Comparison of ENCODE assay signal across 11 cellular contexts in the genomic region with DNA sequence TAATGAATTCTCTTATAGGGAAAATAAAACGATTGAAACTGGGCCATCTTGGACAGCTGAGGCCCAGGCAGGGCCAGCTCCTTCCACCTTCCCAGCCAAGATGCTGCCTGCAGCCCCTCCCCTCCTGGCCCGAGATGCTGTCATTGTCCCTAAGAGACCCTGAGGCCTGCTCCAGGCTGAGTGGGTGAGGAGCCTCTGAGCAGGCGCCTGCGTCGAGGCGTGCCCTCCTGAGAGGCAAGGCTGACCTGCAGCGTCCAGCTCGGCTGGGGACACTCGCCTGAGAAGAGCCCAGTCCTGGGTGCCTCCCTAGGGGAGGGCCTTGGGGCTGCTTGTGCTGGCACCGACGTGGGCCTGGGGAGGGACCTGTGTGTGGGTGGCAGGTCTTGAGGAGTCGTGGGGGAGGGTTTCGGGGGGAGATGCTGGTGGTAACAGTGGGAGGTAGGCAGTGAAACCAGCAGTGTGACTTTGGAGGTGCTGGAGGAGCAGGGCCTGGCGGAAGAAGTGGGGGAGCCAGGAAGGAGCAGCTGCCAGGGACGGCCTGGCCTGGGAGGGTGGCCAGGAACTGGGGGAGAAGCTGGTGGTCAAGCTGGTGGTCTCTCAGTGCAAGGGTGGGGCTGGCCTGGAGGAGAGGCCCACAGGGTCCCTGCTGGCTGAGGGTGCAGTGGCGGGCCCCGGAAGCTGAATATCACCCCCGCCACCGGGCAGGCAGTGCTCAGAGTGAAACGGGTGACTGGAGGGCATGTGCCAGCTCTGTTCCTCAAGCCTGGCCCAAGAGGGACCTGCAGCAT. TPM values are rescaled to one million over a fixed set of nuclear protein-coding genes. Genes with fewer than 3 reads are reported as not detected.
DNase-seq lines count a peak whose midpoint lies in the region; TF ChIP-seq lines count a peak whose summit lies in the region.
"Had no signal": no experiment of that assay in that cellular context is flagged by ENCODE, and none has a peak within 500 bp of the region (broad histone marks: within the 10 kb centered on the region; RNA-seq: fewer than 3 reads in every experiment).

No MANE protein-coding gene starts in this region.

- H3K9me3 ChIP-seq in Peyer's patch: no peaks in the 10 kb centered on the region
- no peaks in the 10 kb centered on the region for H3K9me3 ChIP-seq in tibial artery

- H3K4me1 Mint-ChIP-seq in endothelial cell (ENCODE audit: unreplicated experiment): peaks cover 51% of the 10 kb centered on the region
- peaks cover 32% of the 10 kb centered on the region for H3K4me1 Mint-ChIP-seq in nephron

- H3K9me3 Mint-ChIP-seq in endothelial cell (ENCODE audit: unreplicated experiment) (no peaks in the 10 kb centered on the region), nephron (no peaks in the 10 kb centered on the region)
- H3K9me3 Mint-ChIP-seq: activated B cell treated with CpG ODN at 0.5 μM for 24 hours had no signal

- H3K4me3 Mint-ChIP-seq in endothelial cell (ENCODE audit: unreplicated experiment) (peak overlapping the region; percentile 15), nephron (peak overlapping the region in 1 of 3 experiments; percentile 20)
- H3K4me3 Mint-ChIP-seq: activated B cell treated with CpG ODN at 0.5 μM for 24 hours had no signal

- H3K27ac ChIP-seq in Peyer's patch (peak overlapping the region; percentile 33 to 66 (median 54)), tibial artery (peak overlapping the region; percentile 15 to 47)

- TF ChIP-seq POLR2A in Peyer's patch (IDR thresholded peaks at IDR 0.05): no peak

- no peak for DNase-seq in Peyer's patch
- DNase-seq in endothelial cell (ENCODE audit: low spot score): no peak
- no peak for DNase-seq in tibial artery
- no peak for DNase-seq in RPMI8226
- DNase-seq in pons (ENCODE audit: low spot score): no peak
- DNase-seq in A172 (ENCODE audit: low spot score): no peak
- no peak for DNase-seq in activated CD4-positive, alpha-beta T cell treated with anti-CD3 and anti-CD28 coated beads, Interleukin-2, amount 50 U/mL, for 48 hours
- DNase-seq: activated B cell treated with CpG ODN at 0.5 μM for 24 hours, cortex of kidney, NCI-H748 treated with DMSO at 0.1 percent for 48 hours had no signal

- H3K36me3 Mint-ChIP-seq in endothelial cell (ENCODE audit: low read depth, unreplicated experiment): peaks cover 6% of the 10 kb centered on the region
- H3K36me3 Mint-ChIP-seq in nephron (ENCODE audit: low read depth): no peaks in the 10 kb centered on the region

- H3K36me3 ChIP-seq in Peyer's patch: no peaks in the 10 kb centered on the region
- H3K36me3 ChIP-seq in tibial artery: peaks cover 0 to under 1% (median 0%) of the 10 kb centered on the region in 3 donors

- H3K27me3 ChIP-seq in Peyer's patch (no peaks in the 10 kb centered on the region), tibial artery (no peaks in the 10 kb centered on the region)

- H3K4me1 ChIP-seq in Peyer's patch (peaks cover 0 to 57% (median 8%) of the 10 kb centered on the region in 4 donors), tibial artery (peaks cover 0 to 42% (median 19%) of the 10 kb centered on the region in 4 donors)

- peak overlapping the region; percentile 95 for H3K27ac Mint-ChIP-seq in endothelial cell (ENCODE audit: unreplicated experiment)
- H3K27ac Mint-ChIP-seq in nephron: peak overlapping the region; percentile 51 to 82 (median 69)
- H3K27ac Mint-ChIP-seq: activated B cell treated with CpG ODN at 0.5 μM for 24 hours had no signal

- intact Hi-C loops in tibial artery (cut with DNase I; ENCODE audit: low total_unique reads): no loop called here

- H3K27me3 Mint-ChIP-seq in endothelial cell (ENCODE audit: unreplicated experiment) (peaks cover 18% of the 10 kb centered on the region), nephron (ENCODE audit: low read depth) (no peaks in the 10 kb centered on the region)

- H3K4me3 ChIP-seq in Peyer's patch: no peak overlapping the region
- no peak overlapping the region for H3K4me3 ChIP-seq in tibial artery

- TF ChIP-seq CTCF in Peyer's patch (IDR thresholded peaks at IDR 0.05) (no peak), endothelial cell (IDR thresholded peaks at IDR 0.05; ENCODE audit: unreplicated experiment) (no peak), nephron (IDR thresholded peaks at IDR 0.05; ENCODE audit: unreplicated experiment in 3 of 3) (no peak), tibial artery (IDR thresholded peaks at IDR 0.05) (no peak)

RNA-seq across cellular contexts. Expression of a gene that starts 7.9 kb away (rescaled TPM):
- total RNA-seq in Peyer's patch: 10 to 100 TPM in 1 of 4 donors, 1 to 10 TPM in 3; 1.4 to 13.2 (median 4.4) TPM
- 8.1 TPM for total RNA-seq in endothelial cell (ENCODE audit: unreplicated experiment)
- total RNA-seq in A172 (2014; rRNA removed; shearing (Covaris generic)): 1.1 and 1.6 TPM in 2 replicates

RNA-seq across cellular contexts. Expression of a gene that starts 35.7 kb away (rescaled TPM):
- total RNA-seq in Peyer's patch: 1 to 10 TPM in 3 of 4 donors, under 1 TPM in 1; 0.53 to 8.3 (median 2.1) TPM
- 0.72 TPM for total RNA-seq in endothelial cell (ENCODE audit: unreplicated experiment)
- total RNA-seq in A172 (2014; rRNA removed; shearing (Covaris generic)): 7.3 and 12.1 TPM in 2 replicates
